In genomic region chr6:130118236-130118635, GRCh38 we compare ENCODE assay signal across 17 cellular contexts.
DNase-seq lines count a peak whose midpoint lies in the region; ATAC-seq, FAIRE-seq and TF ChIP-seq lines count a peak whose summit lies in the region.
"Had no signal": no experiment of that assay in that cellular context is flagged by ENCODE, and none has a peak within 500 bp of the region (broad histone marks: within the 10 kb centered on the region; RNA-seq: fewer than 3 reads in every experiment).

No MANE protein-coding gene starts in this region.

- no peaks in the 10 kb centered on the region for H3K27me3 ChIP-seq in K562 (ENCODE audit: control insufficient read depth in 2 of 2, insufficient read depth in 2 of 2, low read length in 2 of 2)
- H3K27me3 ChIP-seq: tibial artery had no signal

- no peaks in the 10 kb centered on the region for H4K20me1 ChIP-seq in K562 (replicated peaks; ENCODE audit: control insufficient read depth, insufficient read depth, low read length)

- H3K27ac ChIP-seq in K562 (ENCODE audit: extremely low read depth, low read depth, low read length) = no peak overlapping the region
- H3K27ac ChIP-seq: tibial artery had no signal

- no peak for TF ChIP-seq POLR2A in GM18505 (IDR thresholded peaks at IDR 0.05; ENCODE audit: borderline replicate concordance, extremely low read depth, insufficient read depth, insufficient read length)
- no peak for TF ChIP-seq POLR2A in K562 (conservative IDR thresholded peaks at IDR 0.05)

- DNase-seq in K562 (ENCODE audit: extremely low read depth in 1 of 4, low spot score in 3 of 4) (no peak), NCI-H1694 treated with DMSO at 0.1 percent for 48 hours (lab: John Stamatoyannopoulos, UW) (no peak), cardiac septum (ENCODE audit: low spot score) (no peak)
- DNase-seq: activated CD8-positive, alpha-beta memory T cell treated with anti-CD3 and anti-CD28 coated beads, Interleukin-2, amount 10 ng/mL, durations not matched to agents 7 days and 5 days; activated naive CD8-positive, alpha-beta T cell treated with anti-CD3 and anti-CD28 coated beads for 36 hours; effector memory CD4-positive, alpha-beta T cell; natural killer cell; NCI-H1417; NCI-H526 treated with DMSO at 0.1 percent for 48 hours; stimulated activated naive CD4-positive, alpha-beta T cell; tibial artery had no signal

- peak overlapping the region; percentile 64 for H3K27ac Mint-ChIP-seq in stimulated activated memory B cell treated with anti-CD40 and anti-IgM and Interleukin-4, amounts not matched to agents 10 μg/mL and 1 μg/mL and 100 μg/mL, for 72 hours
- H3K27ac Mint-ChIP-seq: activated CD8-positive, alpha-beta memory T cell treated with anti-CD3 and anti-CD28 coated beads, Interleukin-2, amount 10 ng/mL, durations not matched to agents 7 days and 5 days; activated naive CD8-positive, alpha-beta T cell treated with anti-CD3 and anti-CD28 coated beads for 36 hours; natural killer cell had no signal

- no peak for FAIRE-seq in K562 (lab: Jason Lieb, UNC)
- FAIRE-seq: H1 had no signal

- no peak overlapping the region for H2AFZ ChIP-seq in K562 (ENCODE audit: low read depth, low read length)

- no peaks in the 10 kb centered on the region for H3K9me3 ChIP-seq in K562 (replicated peaks; ENCODE audit: control insufficient read depth, insufficient read depth, low read depth, low read length)
- H3K9me3 ChIP-seq: tibial artery had no signal

- H3K4me1 ChIP-seq in K562 (replicated peaks in 1 of 2; ENCODE audit: control insufficient read depth in 2 of 2, insufficient read depth in 2 of 2, low read length in 2 of 2) = no peaks in the 10 kb centered on the region
- H3K4me1 ChIP-seq: tibial artery had no signal

- peak; percentile 57 for ATAC-seq in GM18505 (IDR thresholded peaks at IDR 0.05; ENCODE audit: unreplicated experiment)
- ATAC-seq in HG02759 (IDR thresholded peaks at IDR 0.05; ENCODE audit: unreplicated experiment) = peak; percentile 39
- ATAC-seq in K562 = no peak
- ATAC-seq in stimulated activated memory B cell treated with anti-CD40 and anti-IgM and Interleukin-4, amounts not matched to agents 10 μg/mL and 1 μg/mL and 100 μg/mL, for 72 hours = peak; percentile 32
- ATAC-seq in HG03025 (IDR thresholded peaks at IDR 0.05; ENCODE audit: low FRiP score, unreplicated experiment) = no peak
- ATAC-seq: activated CD8-positive, alpha-beta memory T cell treated with anti-CD3 and anti-CD28 coated beads, Interleukin-2, amount 10 ng/mL, durations not matched to agents 7 days and 5 days; left lobe of liver; natural killer cell had no signal

- no peaks in the 10 kb centered on the region for H3K36me3 ChIP-seq in K562 (ENCODE audit: control insufficient read depth, insufficient read depth, low read length)
- H3K36me3 ChIP-seq: tibial artery had no signal

- BruUV-seq in K562 (replicated peaks; lab: Mats Ljungman, UMichigan) = no TSS peak

- 23% methylated on average over 6 of the region's 6 CpGs for WGBS in K562 (ENCODE audit: insufficient coverage, low coverage, missing lambda C conversion rate)

- POLR2A ChIA-PET in K562 (lab: Yijun Ruan, JAX) = no interaction called here

- TF ChIP-seq RAD21 in K562 (CRISPR knock-in tag; conservative IDR thresholded peaks at IDR 0.05 in 1 of 2, IDR thresholded peaks at IDR 0.05 in 1 of 2) = no peak

- H3K36me3 Mint-ChIP-seq in stimulated activated memory B cell treated with anti-CD40 and anti-IgM and Interleukin-4, amounts not matched to agents 10 μg/mL and 1 μg/mL and 100 μg/mL, for 72 hours = peaks cover 28% of the 10 kb centered on the region

- no peaks in the 10 kb centered on the region for H3K79me2 ChIP-seq in K562 (ENCODE audit: control insufficient read depth, insufficient read depth, low read length)

- no peaks in the 10 kb centered on the region for H3K9me3 Mint-ChIP-seq in stimulated activated memory B cell treated with anti-CD40 and anti-IgM and Interleukin-4, amounts not matched to agents 10 μg/mL and 1 μg/mL and 100 μg/mL, for 72 hours
- H3K9me3 Mint-ChIP-seq: natural killer cell had no signal

- CTCF ChIA-PET in K562 (lab: Yijun Ruan, JAX; ENCODE audit: low intra/inter-chr PET ratio) = no interaction called here

- in situ Hi-C loops in K562 (cut with MboI) = no loop called here

- no peak for TF ChIP-seq CTCF in K562 (IDR thresholded peaks at IDR 0.05 in 2 of 3, conservative IDR thresholded peaks at IDR 0.05 in 1 of 3; ENCODE audit: insufficient read depth in 2 of 3, low read depth in 1 of 3, low read length in 3 of 3)

- no peak for TF ChIP-seq EP300 in K562 (IDR thresholded peaks at IDR 0.05; ENCODE audit: low read length)

- no peaks in the 10 kb centered on the region for H3K27me3 Mint-ChIP-seq in stimulated activated memory B cell treated with anti-CD40 and anti-IgM and Interleukin-4, amounts not matched to agents 10 μg/mL and 1 μg/mL and 100 μg/mL, for 72 hours
- H3K27me3 Mint-ChIP-seq: activated CD8-positive, alpha-beta memory T cell treated with anti-CD3 and anti-CD28 coated beads, Interleukin-2, amount 10 ng/mL, durations not matched to agents 7 days and 5 days; activated naive CD8-positive, alpha-beta T cell treated with anti-CD3 and anti-CD28 coated beads for 36 hours had no signal

- no peaks in the 10 kb centered on the region for H3K9me1 ChIP-seq in K562 (ENCODE audit: control insufficient read depth, insufficient read depth, low read length)

- H3K9ac ChIP-seq in K562 (ENCODE audit: insufficient read depth in 1 of 2, low read depth in 2 of 2, low read length in 2 of 2) = no peak overlapping the region

- H3K4me3 ChIP-seq in K562 = no peak overlapping the region
- H3K4me3 ChIP-seq: tibial artery had no signal

- H3K4me2 ChIP-seq in K562 (ENCODE audit: insufficient read depth, low read length) = no peak overlapping the region

- intact Hi-C loops in K562 (cut with micrococcal nuclease) = no loop called here
- intact Hi-C loops in cardiac septum (cut with DNase I) = no loop called here

- H3K4me3 Mint-ChIP-seq in stimulated activated memory B cell treated with anti-CD40 and anti-IgM and Interleukin-4, amounts not matched to agents 10 μg/mL and 1 μg/mL and 100 μg/mL, for 72 hours = no peak overlapping the region
- H3K4me3 Mint-ChIP-seq: activated CD8-positive, alpha-beta memory T cell treated with anti-CD3 and anti-CD28 coated beads, Interleukin-2, amount 10 ng/mL, durations not matched to agents 7 days and 5 days; activated naive CD8-positive, alpha-beta T cell treated with anti-CD3 and anti-CD28 coated beads for 36 hours; natural killer cell had no signal

- peaks cover 38% of the 10 kb centered on the region for H3K4me1 Mint-ChIP-seq in stimulated activated memory B cell treated with anti-CD40 and anti-IgM and Interleukin-4, amounts not matched to agents 10 μg/mL and 1 μg/mL and 100 μg/mL, for 72 hours

TF ChIP-seq in K562, 482 proteins besides CTCF, POLR2A, EP300 and RAD21:
- TF ChIP-seq ELK3 (CRISPR knock-in tag; IDR thresholded peaks at IDR 0.05) (no peak), MYNN (IDR thresholded peaks at IDR 0.05) (0 out of 2 replicates have a peak, but pooled peaks have one; percentile 37), MYNN (CRISPR knock-in tag; IDR thresholded peaks at IDR 0.05) (no peak), DIDO1 (tag; IDR thresholded peaks at IDR 0.05; ENCODE audit: low read depth) (no peak), TBL1XR1 (IDR thresholded peaks at IDR 0.05; ENCODE audit: low read length in 2 of 2) (no peak)

Comparison
In these comparisons a context has a peak if more than half of its experiments do, and no peak if none do; other contexts are left out.
1. ATAC-seq: peak in GM18505 (single experiment), HG02759 (single experiment) and stimulated activated memory B cell treated with anti-CD40 and anti-IgM and Interleukin-4, amounts not matched to agents 10 μg/mL and 1 μg/mL and 100 μg/mL, for 72 hours (single experiment); none in K562 (single experiment) and HG03025 (single experiment).